Comparison of ENCODE assay signal across 8 cellular contexts in genomic region chr2:55718165-55719008, GRCh38. TPM values are rescaled to one million over a fixed set of nuclear protein-coding genes. Genes with fewer than 3 reads are reported as not detected.
DNase-seq lines count a peak whose midpoint lies in the region; ATAC-seq, FAIRE-seq and TF ChIP-seq lines count a peak whose summit lies in the region.

No MANE protein-coding gene starts in this region.

- H3K4me3 ChIP-seq in Karpas-422 (ENCODE audit: low read length) (no peak overlapping the region), Peyer's patch (no peak overlapping the region), K562 (no peak overlapping the region)

- no TSS peak for BruUV-seq in K562 (replicated peaks; lab: Mats Ljungman, UMichigan)

- ATAC-seq in K562, result peak; percentile 92
- no peak for ATAC-seq in GM21515 (IDR thresholded peaks at IDR 0.05; ENCODE audit: unreplicated experiment)

- POLR2A ChIA-PET in K562 (lab: Yijun Ruan, JAX), result no interaction called here

- TF ChIP-seq RAD21 in K562 (CRISPR knock-in tag; conservative IDR thresholded peaks at IDR 0.05 in 1 of 2, IDR thresholded peaks at IDR 0.05 in 1 of 2), result peak; percentile 89 to 90

- DNase-seq in CMK (ENCODE audit: low read depth) (peak; percentile 14), GM19239 (ENCODE audit: insufficient read length, low spot score) (peak; percentile 26), Karpas-422 (peak; percentile 89), Peyer's patch (peak in 2 of 3 donors; percentile 26 to 76), K562 (ENCODE audit: extremely low read depth in 1 of 4, low spot score in 3 of 4) (peak; percentile 45 to 81 (median 52)), inferior parietal cortex (ENCODE audit: extremely low spot score) (peak; percentile 90)
- peak; percentile 27 to 48 for DNase-seq in stimulated activated CD4-positive, alpha-beta T cell treated with anti-CD3 and anti-CD28 coated beads, Interleukin-2, amount 100 ng/mL, for 24 hours

- no peaks in the 10 kb centered on the region for H4K20me1 ChIP-seq in Karpas-422 (ENCODE audit: insufficient read depth, low read depth, low read length)
- H4K20me1 ChIP-seq in K562 (replicated peaks; ENCODE audit: control insufficient read depth, insufficient read depth, low read length), result no peaks in the 10 kb centered on the region

- no peaks in the 10 kb centered on the region for H3K79me2 ChIP-seq in Karpas-422 (ENCODE audit: low read length)
- no peaks in the 10 kb centered on the region for H3K79me2 ChIP-seq in K562 (ENCODE audit: control insufficient read depth, insufficient read depth, low read length)

- H2AFZ ChIP-seq in Karpas-422 (ENCODE audit: low read length) (no peak overlapping the region), K562 (ENCODE audit: low read depth, low read length) (no peak overlapping the region)

- H3K27me3 ChIP-seq in Karpas-422 (ENCODE audit: low read length) (no peaks in the 10 kb centered on the region), Peyer's patch (no peaks in the 10 kb centered on the region), K562 (ENCODE audit: control insufficient read depth in 2 of 2, insufficient read depth in 2 of 2, low read length in 2 of 2) (peaks cover 2 to 15% of the 10 kb centered on the region in 2 experiments; a peak in 4 of 5 replicates)

- in situ Hi-C loops in K562 (cut with MboI), result loop anchor here (5.0 to 25.0 kb wide), 3 partner anchors 289 to 1794 kb away; no protein-coding TSS in a partner anchor

- H3K9ac ChIP-seq in Karpas-422 (ENCODE audit: low read length) (no peak overlapping the region), K562 (ENCODE audit: insufficient read depth in 1 of 2, low read depth in 2 of 2, low read length in 2 of 2) (no peak overlapping the region)

- H3K9me1 ChIP-seq in K562 (ENCODE audit: control insufficient read depth, insufficient read depth, low read length), result no peaks in the 10 kb centered on the region

- CTCF ChIA-PET in K562 (lab: Yijun Ruan, JAX; ENCODE audit: low intra/inter-chr PET ratio), result interaction anchor here (1.0 to 3.0 kb wide), 5 partner anchors 243 to 1779 kb away, joined by 3 to 22 read pairs (median 5); no protein-coding TSS in a partner anchor

- H3K36me3 ChIP-seq in Karpas-422 (ENCODE audit: insufficient read depth, low read length) (no peaks in the 10 kb centered on the region), Peyer's patch (no peaks in the 10 kb centered on the region), K562 (ENCODE audit: control insufficient read depth, insufficient read depth, low read length) (no peaks in the 10 kb centered on the region)

- no peaks in the 10 kb centered on the region for H3K9me2 ChIP-seq in Karpas-422 (replicated peaks; ENCODE audit: insufficient read depth, low read length)

- TF ChIP-seq POLR2A in Peyer's patch (IDR thresholded peaks at IDR 0.05), result no peak
- no peak for TF ChIP-seq POLR2A in K562 (conservative IDR thresholded peaks at IDR 0.05)

- H3K27ac ChIP-seq in Karpas-422 (ENCODE audit: low read length), result no peak overlapping the region
- H3K27ac ChIP-seq in Peyer's patch, result no peak overlapping the region
- H3K27ac ChIP-seq in K562 (ENCODE audit: extremely low read depth, low read depth, low read length), result no peak overlapping the region

- H3K4me1 ChIP-seq in Karpas-422 (ENCODE audit: low read length), result no peaks in the 10 kb centered on the region
- peaks cover 0 to 8% (median 0%) of the 10 kb centered on the region in 4 donors for H3K4me1 ChIP-seq in Peyer's patch
- no peaks in the 10 kb centered on the region for H3K4me1 ChIP-seq in K562 (replicated peaks in 1 of 2; ENCODE audit: control insufficient read depth in 2 of 2, insufficient read depth in 2 of 2, low read length in 2 of 2)

- 0 out of 2 replicates have a peak, but pooled peaks have one; percentile 8 for TF ChIP-seq EP300 in K562 (IDR thresholded peaks at IDR 0.05; ENCODE audit: low read length)

- H3K4me2 ChIP-seq in Karpas-422 (ENCODE audit: low read depth, low read length, poor library complexity, severe bottlenecking), result no peak overlapping the region
- H3K4me2 ChIP-seq in K562 (ENCODE audit: insufficient read depth, low read length), result no peak overlapping the region

- intact Hi-C loops in K562 (cut with micrococcal nuclease), result loop anchor here (1.0 to 10.0 kb wide), 7 partner anchors 49 to 1779 kb away; no protein-coding TSS in a partner anchor

- TF ChIP-seq CTCF in Peyer's patch (IDR thresholded peaks at IDR 0.05) (peak; percentile 31 to 87 (median 82)), K562 (IDR thresholded peaks at IDR 0.05 in 2 of 3, conservative IDR thresholded peaks at IDR 0.05 in 1 of 3; ENCODE audit: insufficient read depth in 2 of 3, low read depth in 1 of 3, low read length in 3 of 3) (peak; percentile 74 to 88 (median 78))

- 4% methylated on average over 11 of the region's 11 CpGs for WGBS in K562 (ENCODE audit: insufficient coverage, low coverage, missing lambda C conversion rate)

- H3K9me3 ChIP-seq in Karpas-422 (ENCODE audit: low read length), result no peaks in the 10 kb centered on the region
- H3K9me3 ChIP-seq in Peyer's patch, result no peaks in the 10 kb centered on the region
- H3K9me3 ChIP-seq in K562 (replicated peaks; ENCODE audit: control insufficient read depth, insufficient read depth, low read depth, low read length), result no peaks in the 10 kb centered on the region

- FAIRE-seq in GM19239 (lab: Jason Lieb, UNC) (peak; percentile 80), K562 (lab: Jason Lieb, UNC) (peak; percentile 75)

TF ChIP-seq in K562, 482 proteins besides CTCF, POLR2A, EP300 and RAD21:
- TF ChIP-seq DACH1 (IDR thresholded peaks at IDR 0.05; ENCODE audit: partially characterized antibody) (no peak), MYC (IDR thresholded peaks at IDR 0.05; ENCODE audit: low read depth, low read length) (0 out of 2 replicates have a peak, but pooled peaks have one; percentile 16), MYC (CRISPR knock-in tag; IDR thresholded peaks at IDR 0.05; ENCODE audit: borderline replicate concordance, low read depth) (no peak), TBL1XR1 (IDR thresholded peaks at IDR 0.05; ENCODE audit: low read length in 2 of 2) (peak in 1 of 2 experiments; percentile 32; a peak in 1 of 4 replicates), BMI1 (IDR thresholded peaks at IDR 0.05; ENCODE audit: low read length) (peak; percentile 50; the same call in 1 of the 2 replicates), SMC3 (conservative IDR thresholded peaks at IDR 0.05; ENCODE audit: insufficient read depth, low read depth, low read length) (peak; percentile 74), CEBPG (CRISPR knock-in tag; IDR thresholded peaks at IDR 0.05) (no peak), CEBPG (tag; conservative IDR thresholded peaks at IDR 0.05 in 1 of 2, IDR thresholded peaks at IDR 0.05 in 1 of 2) (peak; percentile 63 to 66), STAT5A (IDR thresholded peaks at IDR 0.05; ENCODE audit: borderline replicate concordance, low read length) (no peak), RBM22 (IDR thresholded peaks at IDR 0.05; ENCODE audit: low read depth, low read length, poor library complexity, severe bottlenecking) (no peak), DEAF1 (CRISPR knock-in tag; IDR thresholded peaks at IDR 0.05) (peak; percentile 80), ZZZ3 (IDR thresholded peaks at IDR 0.05) (no peak)

RNA-seq across cellular contexts. Expression of gene PNPT1, which starts 24.7 kb away (rescaled TPM):
- total RNA-seq in Karpas-422 (2014; rRNA removed; shearing (Covaris generic); ENCODE audit: low replicate concordance), result 35.5 and 50.9 TPM in 2 replicates
- total RNA-seq in Peyer's patch (10 to 100 TPM in 2 of 4 donors, 1 to 10 TPM in 2; 8.4 to 12.4 (median 10.2) TPM), K562 (2014; rRNA removed) (43.6 and 46.5 TPM in 2 replicates), K562 (2014; rRNA removed; fragmentation: Illumina TruSeq; extraction: Trizol) (74.1 and 81.1 TPM in 2 replicates), K562 (2015; rRNA removed; fragmentation: Illumina TruSeq; extraction: Trizol) (70.5 and 77.4 TPM in 2 replicates), K562 (2021) (74.2 and 76.5 TPM in 2 replicates)
- total RNA-seq in K562 (2011; cell fraction: chromatin; rRNA removed; ENCODE audit: low replicate concordance), result 54.3 and 97.9 TPM in 2 replicates
- 41.7 and 74.2 TPM in 2 replicates for total RNA-seq in K562 (2011; cell fraction: nucleolus; rRNA removed)
- total RNA-seq in K562 (2011; cell fraction: nucleoplasm; rRNA removed), result 40.1 and 43.2 TPM in 2 replicates
- polyA plus RNA-seq in K562 (2011; rRNA removed) (45.4 and 55.8 TPM in 2 replicates), K562 (2014; fragmentation: Illumina TruSeq; extraction: Trizol) (62.7 and 63.8 TPM in 2 replicates), K562 (2014; fragmentation: Nextera tagmentation; extraction: Ambion mirVana) (100 to 1,000 TPM in 1 of 2 experiments, 10 to 100 TPM in 1; 62.6 to 104 TPM), K562 (2014; rRNA removed) (53.1 and 58.3 TPM in 2 replicates)
- 14.3 and 19.2 TPM in 2 replicates for polyA plus RNA-seq in K562 (2011; cell fraction: cytosol; rRNA removed)
- 36.7 and 49.3 TPM in 2 replicates for polyA plus RNA-seq in K562 (2011; cell fraction: nucleus; rRNA removed)
- 18.8 and 30.7 TPM in 2 replicates for polyA plus RNA-seq in K562 (2012)
- 32.1 and 34.3 TPM in 2 replicates for polyA minus RNA-seq in K562 (2011; rRNA and poly(A)+ RNA removed)
- 37.6 and 88.1 TPM in 2 replicates for polyA minus RNA-seq in K562 (2011; cell fraction: cytosol; rRNA and poly(A)+ RNA removed)
- polyA minus RNA-seq in K562 (2011; cell fraction: nucleus; rRNA and poly(A)+ RNA removed), result 18.7 and 40.9 TPM in 2 replicates

Comparison
In these comparisons a context has a peak if more than half of its experiments do, and no peak if none do; other contexts are left out.
1. DNase-seq: peak in every context shown above with its lines; median percentile 90 in inferior parietal cortex; 89 in Karpas-422; 52 in K562; 51 in Peyer's patch; 38 in stimulated activated CD4-positive, alpha-beta T cell treated with anti-CD3 and anti-CD28 coated beads, Interleukin-2, amount 100 ng/mL, for 24 hours; 26 in GM19239; 14 in CMK.